8 cellular contexts compared by ENCODE assay signal in genomic region chr12:27709212-27709931, GRCh38. TPM values are rescaled to one million over a fixed set of nuclear protein-coding genes. Genes with fewer than 3 reads are reported as not detected.
DNase-seq lines count a peak whose midpoint lies in the region; ATAC-seq and TF ChIP-seq lines count a peak whose summit lies in the region.

No MANE protein-coding gene starts in this region.

- H2AFZ ChIP-seq in HCT116 (ENCODE audit: low read depth, low read length, poor library complexity, severe bottlenecking) = peak overlapping the region; percentile 7

- H3K36me3 ChIP-seq in HCT116 (ENCODE audit: control insufficient read depth in 1 of 2, insufficient read depth in 2 of 2, low read length in 2 of 2) (peaks cover 0 to 3% of the 10 kb centered on the region in 2 experiments; a peak in 1 of 4 replicates), colonic mucosa (no peaks in the 10 kb centered on the region)

- H3K9ac ChIP-seq in HCT116 (ENCODE audit: low read length) (no peak overlapping the region), colonic mucosa (ENCODE audit: low read depth in 2 of 2, low read length in 2 of 2) (no peak overlapping the region)

- RAD21 ChIA-PET in HCT116 (lab: Charles Lee; ENCODE audit: low non-redundant PET in 1 of 2, low total read pairs in 2 of 2, uncharacterized antibody in 2 of 2, unreplicated experiment in 2 of 2) = no interaction called here

- POLR2A ChIA-PET in AG04450 (lab: Yijun Ruan, JAX) = interaction anchor here (1.0 kb wide), 1 partner anchor 276 kb away, joined by 3 read pairs; no protein-coding TSS in a partner anchor
- POLR2A ChIA-PET in HCT116 (lab: Charles Lee) = no interaction called here

- H3K27ac ChIP-seq in AG04450 (ENCODE audit: low read depth, low read length) (peak overlapping the region; percentile 84), HCT116 (ENCODE audit: low read depth, low read length) (no peak overlapping the region), colonic mucosa (peak overlapping the region; percentile 87)

- CTCF ChIA-PET in AG04450 (lab: Charles Lee) (interaction anchor here (2.1 kb wide), 1 partner anchor 13 kb away, joined by 6 read pairs; the partner anchor contains the start of gene REP15), HCT116 (lab: Charles Lee) (no interaction called here)

- H3K4me1 Mint-ChIP-seq in nephron = peaks cover 25% of the 10 kb centered on the region
- peaks cover 32% of the 10 kb centered on the region for H3K4me1 Mint-ChIP-seq in HFFc6 (ENCODE audit: low read depth)

- H3K4me3 ChIP-seq in AG04450 (ENCODE audit: low read depth, low read length) (no peak overlapping the region), HCT116 (replicated peaks in 1 of 2; ENCODE audit: low read depth in 1 of 2, low read length in 2 of 2) (no peak overlapping the region), colonic mucosa (peak overlapping the region; percentile 98)

- H3K27me3 Mint-ChIP-seq in nephron (ENCODE audit: low read depth) (no peaks in the 10 kb centered on the region), HFFc6 (ENCODE audit: insufficient read depth) (peaks cover 2% of the 10 kb centered on the region)

- DNase-seq in AG04450 (ENCODE audit: low read depth, low spot score) (no peak), HCT116 (ENCODE audit: low read depth, low spot score) (no peak), colonic mucosa (no peak), HFFc6 (no peak)
- no peak for DNase-seq in stimulated activated CD4-positive, alpha-beta T cell treated with anti-CD3 and anti-CD28 coated beads, Interleukin-2, amount 100 ng/mL, for 24 hours
- DNase-seq in activated CD8-positive, alpha-beta memory T cell treated with anti-CD3 and anti-CD28 coated beads, Interleukin-2, amount 50 U/mL, for 48 hours = no peak

- TF ChIP-seq RAD21 in HCT116 (IDR thresholded peaks at IDR 0.05; ENCODE audit: low read depth) = no peak

- no peaks in the 10 kb centered on the region for H3K9me3 Mint-ChIP-seq in nephron
- H3K9me3 Mint-ChIP-seq in HFFc6 = no peaks in the 10 kb centered on the region

- peaks cover 18% of the 10 kb centered on the region for H3K36me3 Mint-ChIP-seq in nephron (ENCODE audit: low read depth)
- H3K36me3 Mint-ChIP-seq in HFFc6 (ENCODE audit: low read depth) = peaks cover 25% of the 10 kb centered on the region

- no peak for TF ChIP-seq CTCF in AG04450 (IDR thresholded peaks at IDR 0.05; ENCODE audit: low read depth, low read length)
- TF ChIP-seq CTCF in HCT116 (IDR thresholded peaks at IDR 0.05 in 2 of 3, conservative IDR thresholded peaks at IDR 0.05 in 1 of 3; ENCODE audit: borderline replicate concordance in 1 of 3, insufficient read depth in 1 of 3, low read depth in 2 of 3, low read length in 2 of 3) = no peak
- no peak for TF ChIP-seq CTCF in colonic mucosa (IDR thresholded peaks at IDR 0.05)
- no peak for TF ChIP-seq CTCF in nephron (IDR thresholded peaks at IDR 0.05; ENCODE audit: unreplicated experiment in 3 of 3)
- TF ChIP-seq CTCF in HFFc6 (IDR thresholded peaks at IDR 0.05) = no peak

- H3K4me3 Mint-ChIP-seq in nephron (peak overlapping the region in 2 of 3 experiments; percentile 59 to 64), HFFc6 (no peak overlapping the region)

- no peaks in the 10 kb centered on the region for H3K27me3 ChIP-seq in AG04450 (ENCODE audit: control insufficient read depth, insufficient read depth, low read length)
- H3K27me3 ChIP-seq in HCT116 (ENCODE audit: insufficient read depth, low read length) = no peaks in the 10 kb centered on the region
- H3K27me3 ChIP-seq in colonic mucosa = no peaks in the 10 kb centered on the region

- H3K4me2 ChIP-seq in HCT116 (ENCODE audit: low read length) = peak overlapping the region; percentile 83; the same call in 1 of the 2 replicates

- no peak for TF ChIP-seq POLR2A in HCT116 (IDR thresholded peaks at IDR 0.05; ENCODE audit: borderline replicate concordance, extremely low read depth, insufficient read depth, insufficient read length)

- BruUV-seq in HCT116 (replicated peaks; lab: Mats Ljungman, UMichigan) = no TSS peak

- no peaks in the 10 kb centered on the region; the same call in 1 of the 2 replicates for H3K9me3 ChIP-seq in AG04450 (ENCODE audit: control insufficient read depth, insufficient read depth, low read length)
- H3K9me3 ChIP-seq in HCT116 (ENCODE audit: control insufficient read depth in 1 of 2, insufficient read depth in 1 of 2, low read depth in 1 of 2, low read length in 2 of 2) = no peaks in the 10 kb centered on the region
- no peaks in the 10 kb centered on the region for H3K9me3 ChIP-seq in colonic mucosa

- H3K9me2 ChIP-seq in HCT116 (ENCODE audit: insufficient read depth) = no peaks in the 10 kb centered on the region

- intact Hi-C loops in HCT116 (cut with micrococcal nuclease) = loop anchor here (10.0 kb wide), 2 partner anchors 695 to 855 kb away; partner anchors contain the start of gene TM7SF3
- intact Hi-C loops in colonic mucosa (cut with DNase I) = no loop called here

- peaks cover 5 to 16% of the 10 kb centered on the region in 2 experiments for H3K4me1 ChIP-seq in HCT116 (ENCODE audit: control insufficient read depth in 1 of 2, insufficient read depth in 2 of 2, low read length in 2 of 2)
- H3K4me1 ChIP-seq in colonic mucosa = no peaks in the 10 kb centered on the region

- H3K27ac Mint-ChIP-seq in nephron (no peak overlapping the region), HFFc6 (no peak overlapping the region)

- no peaks in the 10 kb centered on the region for H4K20me1 ChIP-seq in HCT116 (ENCODE audit: insufficient read depth)

- ATAC-seq in HCT116 (no peak), esophagus mucosa (no peak)

- H3K79me2 ChIP-seq in HCT116 (ENCODE audit: insufficient read depth, low read length) = peaks cover 39% of the 10 kb centered on the region

TF ChIP-seq in HCT116, 20 proteins besides CTCF, POLR2A, EP300 and RAD21 (continues in another document):
- TF ChIP-seq EZH2 (IDR thresholded peaks at IDR 0.05) (no peak), SP1 (IDR thresholded peaks at IDR 0.05; ENCODE audit: low read depth) (no peak), EZH2phosphoT487 (IDR thresholded peaks at IDR 0.05; ENCODE audit: borderline replicate concordance) (no peak), ZBTB33 (IDR thresholded peaks at IDR 0.05; ENCODE audit: extremely low read depth, insufficient replicate concordance, low read length) (no peak), REST (IDR thresholded peaks at IDR 0.05; ENCODE audit: low read depth) (no peak), TCF7L2 (IDR thresholded peaks at IDR 0.05; ENCODE audit: borderline replicate concordance, extremely low read depth, insufficient read depth, insufficient read length) (no peak)
- TF ChIP-seq, protein P1, sequence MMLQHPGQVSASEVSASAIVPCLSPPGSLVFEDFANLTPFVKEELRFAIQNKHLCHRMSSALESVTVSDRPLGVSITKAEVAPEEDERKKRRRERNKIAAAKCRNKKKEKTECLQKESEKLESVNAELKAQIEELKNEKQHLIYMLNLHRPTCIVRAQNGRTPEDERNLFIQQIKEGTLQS (IDR thresholded peaks at IDR 0.05) = no peak

RNA-seq across cellular contexts. Expression of gene MRPS35, which starts 1.3 kb away (rescaled TPM):
- polyA plus RNA-seq in AG04450 (2011; rRNA removed) = 59.4 and 66.6 TPM in 2 replicates
- polyA minus RNA-seq in AG04450 (2011; rRNA and poly(A)+ RNA removed) = 19.2 and 25.4 TPM in 2 replicates
- total RNA-seq in HCT116 (2021; ENCODE audit: unreplicated experiment) (55.4 TPM), colonic mucosa (10 to 100 TPM; 85.8 to 90.7 TPM), esophagus mucosa (37.7 TPM)
- 23.6 and 32.0 TPM in 2 replicates for polyA plus RNA-seq in HCT116 (2012)
- total RNA-seq in HFFc6 (2021; fragmentation: NEBNext Ultra II Directional; extraction: Animal tissue kit (Norgen Biotek cat#: 25700)) = 10 to 100 TPM; 39.2 to 47.9 (median 45.6) TPM

RNA-seq across cellular contexts. Expression of gene REP15, which starts 13.1 kb away (rescaled TPM):
- 0.65 and 0.78 TPM in 2 replicates for polyA plus RNA-seq in AG04450 (2011; rRNA removed)
- 0.28 and 1.8 TPM in 2 replicates for polyA minus RNA-seq in AG04450 (2011; rRNA and poly(A)+ RNA removed)
- total RNA-seq in HCT116 (2021; ENCODE audit: unreplicated experiment) (0.86 TPM), colonic mucosa (10 to 100 TPM; 33.4 to 58.5 TPM), esophagus mucosa (0.40 TPM)
- 0.14 and 0.36 TPM in 2 replicates for polyA plus RNA-seq in HCT116 (2012)
- 1 to 10 TPM; 2.1 to 2.9 (median 2.4) TPM for total RNA-seq in HFFc6 (2021; fragmentation: NEBNext Ultra II Directional; extraction: Animal tissue kit (Norgen Biotek cat#: 25700))

Comparison
In these comparisons a context has a peak if more than half of its experiments do, and no peak if none do; other contexts are left out.
1. RNA of gene REP15, which starts 13.1 kb away (total RNA-seq): 33.4 to 58.5 TPM in colonic mucosa; 2.1 to 2.9 TPM in HFFc6, 0.86 TPM in HCT116 (single experiment) and 0.40 TPM in esophagus mucosa (single experiment); every median in the first group is over 4 times any median in the second.